22 cellular contexts compared by ENCODE assay signal in genomic region chr1:78153092-78153736, GRCh38.
"Had no signal": no experiment of that assay in that cellular context is flagged by ENCODE, and none has a peak within 500 bp of the region (broad histone marks: within the 10 kb centered on the region; RNA-seq: fewer than 3 reads in every experiment).

No MANE protein-coding gene starts in this region.

- H3K4me1 ChIP-seq: gastroesophageal sphincter, left ventricle myocardium inferior, parathyroid adenoma, psoas muscle, sigmoid colon, testis, tibial nerve, upper lobe of right lung, vagina had no signal

- H3K79me2 ChIP-seq: parathyroid adenoma had no signal

- H3K9me3 ChIP-seq: gastroesophageal sphincter, left ventricle myocardium inferior, psoas muscle, sigmoid colon, testis, tibial nerve, upper lobe of right lung, vagina had no signal

- H2AFZ ChIP-seq: parathyroid adenoma had no signal

- FAIRE-seq: keratinocyte had no signal

- ATAC-seq: gastroesophageal sphincter, psoas muscle, upper lobe of right lung had no signal

- DNase-seq: cortex of kidney; dorsolateral prefrontal cortex; effector CD8-positive, alpha-beta T cell; glutamatergic neuron; immature natural killer cell; left ventricle myocardium inferior; mesenchymal stem cell; midbrain; occipital lobe; psoas muscle; sigmoid colon; stimulated activated CD4-positive, alpha-beta T cell treated with anti-CD3 and anti-CD28 coated beads, Interleukin-2, amount 100 ng/mL, for 24 hours; stimulated activated naive CD4-positive, alpha-beta T cell treated with Interleukin-2 at 50 U/mL for 16 hours; testis; upper lobe of right lung had no signal

- H3K27ac ChIP-seq: dorsolateral prefrontal cortex, gastroesophageal sphincter, left ventricle myocardium inferior, parathyroid adenoma, psoas muscle, sigmoid colon, skin epidermis, testis, tibial nerve, upper lobe of right lung, vagina had no signal

- H3K4me3 ChIP-seq: dorsolateral prefrontal cortex, gastroesophageal sphincter, left ventricle myocardium inferior, lung, psoas muscle, sigmoid colon, skin epidermis, testis, tibial nerve, upper lobe of right lung, vagina had no signal

- H3K9ac ChIP-seq: parathyroid adenoma had no signal

- H3K36me3 ChIP-seq: gastroesophageal sphincter, left ventricle myocardium inferior, sigmoid colon, tibial nerve, upper lobe of right lung, vagina had no signal

- H3K27me3 ChIP-seq: gastroesophageal sphincter, sigmoid colon, testis, tibial nerve, upper lobe of right lung, vagina had no signal
